ENCODE assay signal across 24 cellular contexts in genomic region chr2:102140367-102140766, GRCh38. TPM values are rescaled to one million over a fixed set of nuclear protein-coding genes. Genes with fewer than 3 reads are reported as not detected.
DNase-seq lines count a peak whose midpoint lies in the region; ATAC-seq, FAIRE-seq and TF ChIP-seq lines count a peak whose summit lies in the region.
"Had no signal": no experiment of that assay in that cellular context is flagged by ENCODE, and none has a peak within 500 bp of the region (broad histone marks: within the 10 kb centered on the region; RNA-seq: fewer than 3 reads in every experiment).

No MANE protein-coding gene starts in this region.

- no peaks in the 10 kb centered on the region for H3K9me1 ChIP-seq in K562 (ENCODE audit: control insufficient read depth, insufficient read depth, low read length)

- no peak overlapping the region for H3K9ac ChIP-seq in K562 (ENCODE audit: insufficient read depth in 1 of 2, low read depth in 2 of 2, low read length in 2 of 2)

- H3K9me3 ChIP-seq in K562 (replicated peaks; ENCODE audit: control insufficient read depth, insufficient read depth, low read depth, low read length) (peaks cover 7% of the 10 kb centered on the region), transverse colon (peaks cover 0 to 4% of the 10 kb centered on the region in 2 donors), testis (no peaks in the 10 kb centered on the region)
- H3K9me3 ChIP-seq: thyroid gland had no signal

- H4K20me1 ChIP-seq in K562 (replicated peaks; ENCODE audit: control insufficient read depth, insufficient read depth, low read length): no peaks in the 10 kb centered on the region

- no peak overlapping the region for H3K27ac ChIP-seq in K562 (ENCODE audit: extremely low read depth, low read depth, low read length)
- H3K27ac ChIP-seq in transverse colon: peak overlapping the region; percentile 88 to 93 (median 92)
- no peak overlapping the region for H3K27ac ChIP-seq in testis
- H3K27ac ChIP-seq: foreskin keratinocyte, PC-9 had no signal

- TF ChIP-seq EP300 in K562 (IDR thresholded peaks at IDR 0.05; ENCODE audit: low read length): no peak
- no peak for TF ChIP-seq EP300 in transverse colon (IDR thresholded peaks at IDR 0.05; ENCODE audit: low read depth)

- 61% methylated on average over 2 of the region's 2 CpGs for WGBS in K562 (ENCODE audit: insufficient coverage, low coverage, missing lambda C conversion rate)
- 86 to 100% methylated on average over 1 to 2 of the region's 2 CpGs for WGBS in transverse colon (ENCODE audit: low coverage in 1 of 2), 2 donors
- WGBS in testis, 2 donors: 91 to 92% methylated on average over 2 of the region's 2 CpGs

- peaks cover 71% of the 10 kb centered on the region for H3K4me1 Mint-ChIP-seq in activated T-cell treated with anti-CD3 and anti-CD28 coated beads, Interleukin-2, amount 50 U/mL, for 24 hours (ENCODE audit: low read depth)
- peaks cover 64% of the 10 kb centered on the region for H3K4me1 Mint-ChIP-seq in activated T-cell treated with anti-CD3 and anti-CD28 coated beads, Interleukin-2, amount 50 U/mL, for 72 hours (ENCODE audit: low read depth)
- peaks cover 39% of the 10 kb centered on the region for H3K4me1 Mint-ChIP-seq in mesothelial cell of epicardium

- FAIRE-seq in K562 (lab: Jason Lieb, UNC): no peak

- TF ChIP-seq CTCF in K562 (IDR thresholded peaks at IDR 0.05 in 2 of 3, conservative IDR thresholded peaks at IDR 0.05 in 1 of 3; ENCODE audit: insufficient read depth in 2 of 3, low read depth in 1 of 3, low read length in 3 of 3): no peak
- no peak for TF ChIP-seq CTCF in mesothelial cell of epicardium (IDR thresholded peaks at IDR 0.05; ENCODE audit: unreplicated experiment)
- no peak for TF ChIP-seq CTCF in transverse colon (IDR thresholded peaks at IDR 0.05)
- TF ChIP-seq CTCF in testis (IDR thresholded peaks at IDR 0.05): no peak
- TF ChIP-seq CTCF in omental fat pad (IDR thresholded peaks at IDR 0.05): no peak

- no peak overlapping the region for H3K4me2 ChIP-seq in K562 (ENCODE audit: insufficient read depth, low read length)
- H3K4me2 ChIP-seq: PC-9 had no signal

- no TSS peak for BruUV-seq in K562 (replicated peaks; lab: Mats Ljungman, UMichigan)

- peaks cover 44% of the 10 kb centered on the region for H3K27me3 Mint-ChIP-seq in activated T-cell treated with anti-CD3 and anti-CD28 coated beads, Interleukin-2, amount 50 U/mL, for 24 hours
- peaks cover 24% of the 10 kb centered on the region for H3K27me3 Mint-ChIP-seq in activated T-cell treated with anti-CD3 and anti-CD28 coated beads, Interleukin-2, amount 50 U/mL, for 72 hours (ENCODE audit: low read depth)
- H3K27me3 Mint-ChIP-seq in mesothelial cell of epicardium (ENCODE audit: low read depth): peaks cover 2% of the 10 kb centered on the region

- H2AFZ ChIP-seq in K562 (ENCODE audit: low read depth, low read length): no peak overlapping the region
- H2AFZ ChIP-seq: PC-9 had no signal

- H3K27ac Mint-ChIP-seq in activated T-cell treated with anti-CD3 and anti-CD28 coated beads, Interleukin-2, amount 50 U/mL, for 24 hours: peak overlapping the region; percentile 23
- H3K27ac Mint-ChIP-seq in activated T-cell treated with anti-CD3 and anti-CD28 coated beads, Interleukin-2, amount 50 U/mL, for 72 hours: no peak overlapping the region
- H3K27ac Mint-ChIP-seq in mesothelial cell of epicardium: peak overlapping the region; percentile 89
- H3K27ac Mint-ChIP-seq: naive thymus-derived CD8-positive, alpha-beta T cell had no signal

- H3K4me3 ChIP-seq in K562: no peak overlapping the region
- H3K4me3 ChIP-seq in transverse colon: no peak overlapping the region
- no peak overlapping the region for H3K4me3 ChIP-seq in testis
- H3K4me3 ChIP-seq: PC-9, thyroid gland had no signal

- in situ Hi-C loops in K562 (cut with MboI): no loop called here
- in situ Hi-C loops in transverse colon (cut with MboI; ENCODE audit: low pct_ligation_motif_present in 1 of 4, low pct_unique_long_range_greater_than_20kb in 1 of 4, low sequenced_read_pairs in 3 of 4): loop anchor here in 1 of 4 donors (10.0 kb wide), 1 partner anchor 116 kb away; no protein-coding TSS in a partner anchor

- TF ChIP-seq POLR2A in K562 (conservative IDR thresholded peaks at IDR 0.05) (no peak), transverse colon (IDR thresholded peaks at IDR 0.05) (no peak), testis (IDR thresholded peaks at IDR 0.05) (no peak)

- no peaks in the 10 kb centered on the region; a peak in 1 of 5 replicates for H3K27me3 ChIP-seq in K562 (ENCODE audit: control insufficient read depth in 2 of 2, insufficient read depth in 2 of 2, low read length in 2 of 2)
- H3K27me3 ChIP-seq in transverse colon: no peaks in the 10 kb centered on the region
- H3K27me3 ChIP-seq in testis: no peaks in the 10 kb centered on the region
- H3K27me3 ChIP-seq: foreskin keratinocyte, thyroid gland had no signal

- no peak for DNase-seq in activated T-cell treated with anti-CD3 and anti-CD28 coated beads, Interleukin-2, amount 50 U/mL, for 24 hours
- DNase-seq in activated T-cell treated with anti-CD3 and anti-CD28 coated beads, Interleukin-2, amount 50 U/mL, for 72 hours: no peak
- DNase-seq in K562 (ENCODE audit: extremely low read depth in 1 of 4, low spot score in 3 of 4): no peak
- no peak for DNase-seq in mesothelial cell of epicardium (ENCODE audit: low spot score in 2 of 2, unreplicated experiment in 2 of 2)
- no peak for DNase-seq in transverse colon
- DNase-seq in HK-2 (ENCODE audit: unreplicated experiment): no peak
- DNase-seq in testis: no peak
- DNase-seq in omental fat pad (ENCODE audit: low spot score): no peak
- DNase-seq: activated T-cell treated with anti-CD3 and anti-CD28 coated beads, Interleukin-2, amount 50 U/mL, for 48 hours; amniotic stem cell; cerebellar nuclear complex; DND-41; foreskin keratinocyte; naive thymus-derived CD8-positive, alpha-beta T cell; NCI-H2081 treated with DMSO at 0.1 percent for 48 hours; NCI-H748 treated with DMSO at 0.1 percent for 48 hours; stimulated activated CD4-positive, alpha-beta T cell treated with anti-CD3 and anti-CD28 coated beads, Interleukin-4, amount 100 ng/mL, for 24 hours; stimulated activated CD8-positive, alpha-beta memory T cell treated with anti-CD3 and anti-CD28 coated beads, Interleukin-4, amount 100 ng/mL, for 48 hours; T1000; thyroid gland had no signal

- CTCF ChIA-PET in K562 (lab: Yijun Ruan, JAX; ENCODE audit: low intra/inter-chr PET ratio): no interaction called here

- peaks cover 54% of the 10 kb centered on the region for H3K9me3 Mint-ChIP-seq in activated T-cell treated with anti-CD3 and anti-CD28 coated beads, Interleukin-2, amount 50 U/mL, for 24 hours
- H3K9me3 Mint-ChIP-seq in activated T-cell treated with anti-CD3 and anti-CD28 coated beads, Interleukin-2, amount 50 U/mL, for 72 hours: peaks cover 14 to 19% of the 10 kb centered on the region in 2 donors
- H3K9me3 Mint-ChIP-seq in mesothelial cell of epicardium: peaks cover 2% of the 10 kb centered on the region

- no peaks in the 10 kb centered on the region for H3K79me2 ChIP-seq in K562 (ENCODE audit: control insufficient read depth, insufficient read depth, low read length)

- no peak overlapping the region for H3K4me3 Mint-ChIP-seq in activated T-cell treated with anti-CD3 and anti-CD28 coated beads, Interleukin-2, amount 50 U/mL, for 24 hours
- H3K4me3 Mint-ChIP-seq in activated T-cell treated with anti-CD3 and anti-CD28 coated beads, Interleukin-2, amount 50 U/mL, for 72 hours: no peak overlapping the region
- no peak overlapping the region for H3K4me3 Mint-ChIP-seq in mesothelial cell of epicardium

- H3K4me1 ChIP-seq in K562 (replicated peaks in 1 of 2; ENCODE audit: control insufficient read depth in 2 of 2, insufficient read depth in 2 of 2, low read length in 2 of 2): peaks cover 14 to 16% of the 10 kb centered on the region in 2 experiments
- H3K4me1 ChIP-seq in transverse colon: peaks cover 0 to 6% (median 3%) of the 10 kb centered on the region in 4 donors
- peaks cover 11% of the 10 kb centered on the region for H3K4me1 ChIP-seq in testis
- H3K4me1 ChIP-seq: foreskin keratinocyte had no signal

- peaks cover 80% of the 10 kb centered on the region for H3K36me3 Mint-ChIP-seq in activated T-cell treated with anti-CD3 and anti-CD28 coated beads, Interleukin-2, amount 50 U/mL, for 24 hours (ENCODE audit: low read depth)
- H3K36me3 Mint-ChIP-seq in activated T-cell treated with anti-CD3 and anti-CD28 coated beads, Interleukin-2, amount 50 U/mL, for 72 hours (ENCODE audit: insufficient read depth in 2 of 2): peaks cover 35 to 49% of the 10 kb centered on the region in 2 donors
- H3K36me3 Mint-ChIP-seq in mesothelial cell of epicardium: peaks cover 2% of the 10 kb centered on the region

- no peaks in the 10 kb centered on the region; the same call in 2 of the 3 replicates for H3K36me3 ChIP-seq in K562 (ENCODE audit: control insufficient read depth, insufficient read depth, low read length)
- no peaks in the 10 kb centered on the region for H3K36me3 ChIP-seq in transverse colon
- H3K36me3 ChIP-seq in testis (ENCODE audit: low read depth, missing control alignments): no peaks in the 10 kb centered on the region

- intact Hi-C loops in K562 (cut with micrococcal nuclease) (no loop called here), transverse colon (cut with DNase I; ENCODE audit: low total_unique reads) (loop anchor here (5.0 to 10.0 kb wide), 2 partner anchors 78 to 256 kb away; no protein-coding TSS in a partner anchor), testis (cut with DNase I; ENCODE audit: low total_unique reads) (no loop called here)

- no peak for TF ChIP-seq RAD21 in K562 (CRISPR knock-in tag; conservative IDR thresholded peaks at IDR 0.05 in 1 of 2, IDR thresholded peaks at IDR 0.05 in 1 of 2)

- POLR2A ChIA-PET in K562 (lab: Yijun Ruan, JAX): interaction anchor here (0.8 to 1.6 kb wide), 2 partner anchors 14 to 70 kb away, joined by 3 read pairs; no protein-coding TSS in a partner anchor

- no peak for ATAC-seq in activated T-cell treated with anti-CD3 and anti-CD28 coated beads, Interleukin-2, amount 50 U/mL, for 72 hours (replicated peaks in 1 of 2)
- ATAC-seq in K562: no peak
- no peak for ATAC-seq in omental fat pad (ENCODE audit: low FRiP score)
- ATAC-seq: foreskin keratinocyte; naive thymus-derived CD8-positive, alpha-beta T cell; sciatic nerve had no signal

RNA-seq across cellular contexts. Expression of gene IL1R1, which starts 2.2 kb away (rescaled TPM):
- 10 to 100 TPM; 14.3 to 14.5 TPM for total RNA-seq in activated T-cell treated with anti-CD3 and anti-CD28 coated beads, Interleukin-2, amount 50 U/mL, for 72 hours
- 1.9 and 3.7 TPM in 2 replicates for total RNA-seq in K562 (2011; cell fraction: chromatin; rRNA removed; ENCODE audit: low replicate concordance)
- 0.83 and 0.92 TPM in 2 replicates for total RNA-seq in K562 (2011; cell fraction: nucleolus; rRNA removed)
- 2.3 and 4.2 TPM in 2 replicates for total RNA-seq in K562 (2011; cell fraction: nucleoplasm; rRNA removed)
- total RNA-seq in K562 (2014; rRNA removed): 0.90 and 1.00 TPM in 2 replicates
- total RNA-seq in K562 (2014; rRNA removed; fragmentation: Illumina TruSeq; extraction: Trizol): 1.4 and 2.2 TPM in 2 replicates
- total RNA-seq in K562 (2015; rRNA removed; fragmentation: Illumina TruSeq; extraction: Trizol): 2.0 and 2.5 TPM in 2 replicates
- total RNA-seq in K562 (2021): 1.6 and 2.5 TPM in 2 replicates
- polyA plus RNA-seq in K562 (2011; rRNA removed): 1.5 and 3.9 TPM in 2 replicates
- polyA plus RNA-seq in K562 (2011; cell fraction: cytosol; rRNA removed): 1.3 and 1.6 TPM in 2 replicates
- 0.83 and 1.3 TPM in 2 replicates for polyA plus RNA-seq in K562 (2011; cell fraction: nucleus; rRNA removed)
- 1.7 and 2.9 TPM in 2 replicates for polyA plus RNA-seq in K562 (2012)
- 2.6 and 2.9 TPM in 2 replicates for polyA plus RNA-seq in K562 (2014; fragmentation: Illumina TruSeq; extraction: Trizol)
- polyA plus RNA-seq in K562 (2014; fragmentation: Nextera tagmentation; extraction: Ambion mirVana): 1 to 10 TPM in 1 of 2 experiments, under 1 TPM in 1; 0.81 to 1.2 TPM
- polyA plus RNA-seq in K562 (2014; rRNA removed): 1.6 and 2.5 TPM in 2 replicates
- polyA minus RNA-seq in K562 (2011; rRNA and poly(A)+ RNA removed): 1.5 and 2.4 TPM in 2 replicates
- 1.1 and 3.4 TPM in 2 replicates for polyA minus RNA-seq in K562 (2011; cell fraction: cytosol; rRNA and poly(A)+ RNA removed)
- 0.78 and 0.81 TPM in 2 replicates for polyA minus RNA-seq in K562 (2011; cell fraction: nucleus; rRNA and poly(A)+ RNA removed)
- total RNA-seq in mesothelial cell of epicardium: 10.8 to 13.6 TPM (median 13.3 TPM) in 3 replicates
- 10 to 100 TPM; 20.2 to 58.0 (median 36.2) TPM for total RNA-seq in transverse colon
- total RNA-seq in testis: 10 to 100 TPM; 35.4 to 51.3 TPM
- polyA plus RNA-seq in testis (ENCODE audit: insufficient read depth, low read depth, low replicate concordance): 49.6 TPM
- total RNA-seq in omental fat pad: 100 to 1,000 TPM; 167 to 541 (median 270) TPM
- polyA plus RNA-seq: naive thymus-derived CD8-positive, alpha-beta T cell had no signal

RNA-seq across cellular contexts. Expression of gene IL1RL2, which starts 46.5 kb away (rescaled TPM):
- total RNA-seq in activated T-cell treated with anti-CD3 and anti-CD28 coated beads, Interleukin-2, amount 50 U/mL, for 72 hours: 1 to 10 TPM; 1.4 to 1.9 TPM
- total RNA-seq in K562 (2011; cell fraction: chromatin; rRNA removed; ENCODE audit: low replicate concordance): not detected in 2 replicates
- not detected in 2 replicates for total RNA-seq in K562 (2011; cell fraction: nucleolus; rRNA removed)
- not detected in 2 replicates for total RNA-seq in K562 (2011; cell fraction: nucleoplasm; rRNA removed)
- total RNA-seq in K562 (2014; rRNA removed) (not detected in 2 replicates), K562 (2014; rRNA removed; fragmentation: Illumina TruSeq; extraction: Trizol) (not detected in 2 replicates), K562 (2015; rRNA removed; fragmentation: Illumina TruSeq; extraction: Trizol) (not detected in 2 replicates), K562 (2021) (not detected in 2 replicates), mesothelial cell of epicardium (0.40 TPM in 1 of 3 replicates, not detected in the others), transverse colon (1 to 10 TPM in 2 of 4 donors, not detected in 2; 1.5 to 1.9 TPM), testis (under 1 TPM; 0.24 to 0.31 TPM), omental fat pad (1 to 10 TPM in 3 of 4 donors, under 1 TPM in 1; 0.31 to 5.3 (median 2.1) TPM)
- polyA plus RNA-seq in K562 (2011; rRNA removed) (not detected in 2 replicates), K562 (2014; fragmentation: Illumina TruSeq; extraction: Trizol) (not detected in 2 replicates), K562 (2014; fragmentation: Nextera tagmentation; extraction: Ambion mirVana) (not detected), K562 (2014; rRNA removed) (not detected in 2 replicates), testis (ENCODE audit: insufficient read depth, low read depth, low replicate concordance) (0.38 TPM)
- not detected in 2 replicates for polyA plus RNA-seq in K562 (2011; cell fraction: cytosol; rRNA removed)
- polyA plus RNA-seq in K562 (2011; cell fraction: nucleus; rRNA removed): not detected in 2 replicates
- not detected in 2 replicates for polyA plus RNA-seq in K562 (2012)
- polyA minus RNA-seq in K562 (2011; rRNA and poly(A)+ RNA removed): not detected in 2 replicates
- polyA minus RNA-seq in K562 (2011; cell fraction: cytosol; rRNA and poly(A)+ RNA removed): not detected in 2 replicates
- polyA minus RNA-seq in K562 (2011; cell fraction: nucleus; rRNA and poly(A)+ RNA removed): not detected in 2 replicates
- total RNA-seq: A172; naive thymus-derived CD8-positive, alpha-beta T cell; sciatic nerve; SK-MEL-5 had no signal
- polyA plus RNA-seq: naive thymus-derived CD8-positive, alpha-beta T cell had no signal

Comparison
In these comparisons a context has a peak if more than half of its experiments do, and no peak if none do; other contexts are left out.
1. H3K27ac ChIP-seq: peak in transverse colon (4 of 4); none in K562 (single experiment) and testis (0 of 2).